Comparison of ENCODE assay signal across 39 cellular contexts in genomic region chr1:69414574-69414973, GRCh38.
"Had no signal": no experiment of that assay in that cellular context is flagged by ENCODE, and none has a peak within 500 bp of the region (broad histone marks: within the 10 kb centered on the region; RNA-seq: fewer than 3 reads in every experiment).

No MANE protein-coding gene starts in this region.

- H3K27me3 Mint-ChIP-seq: activated naive CD4-positive, alpha-beta T cell treated with anti-CD3 and anti-CD28 coated beads, Interleukin-2, amount 10 ng/mL, durations not matched to agents 7 days and 5 days; activated naive CD4-positive, alpha-beta T cell treated with anti-CD3 and anti-CD28 coated beads, Interleukin-2, amount 50 U/mL, for 24 hours; activated naive CD8-positive, alpha-beta T cell; activated naive CD8-positive, alpha-beta T cell treated with anti-CD3 and anti-CD28 coated beads for 36 hours; activated naive CD8-positive, alpha-beta T cell treated with anti-CD3 and anti-CD28 coated beads, Interleukin-2, amount 10 ng/mL, durations not matched to agents 7 days and 5 days; activated naive CD8-positive, alpha-beta T cell treated with anti-CD3 and anti-CD28 coated beads, Interleukin-2, amount 50 U/mL, for 24 hours; activated T-cell treated with anti-CD3 and anti-CD28 coated beads, Interleukin-2, amount 50 U/mL, for 24 hours; activated T-helper 17 cell treated with anti-CD3 and anti-CD28 coated beads, Interleukin-2, amount 50 U/mL, for 72 hours; brain; central memory CD8-positive, alpha-beta T cell had no signal

- H3K4me3 ChIP-seq: adrenal gland, ascending aorta, body of pancreas, breast epithelium, cardiac muscle cell had no signal

- FAIRE-seq: astrocyte, bronchial epithelial cell had no signal

- H3K4me1 ChIP-seq: adrenal gland, ascending aorta, breast epithelium had no signal

- DNase-seq: activated effector memory CD4-positive, alpha-beta T cell treated with anti-CD3 and anti-CD28 coated beads, Interleukin-2, amount 50 U/mL, for 16 hours; activated effector memory CD4-positive, alpha-beta T cell treated with Interleukin-2 at 50 U/mL for 16 hours; activated gamma-delta T cell; activated gamma-delta T cell treated with Interleukin-2 at 50 U/mL for 16 hours; activated naive CD4-positive, alpha-beta T cell; activated naive CD4-positive, alpha-beta T cell treated with anti-CD3 and anti-CD28 coated beads for 36 hours; activated naive CD4-positive, alpha-beta T cell treated with anti-CD3 and anti-CD28 coated beads, Interleukin-2, amount 10 ng/mL, durations not matched to agents 7 days and 5 days; activated naive CD4-positive, alpha-beta T cell treated with anti-CD3 and anti-CD28 coated beads, Interleukin-2, amount 50 U/mL, for 16 hours; activated naive CD4-positive, alpha-beta T cell treated with Interleukin-2 at 50 U/mL for 16 hours; activated naive CD8-positive, alpha-beta T cell treated with anti-CD3 and anti-CD28 coated beads for 36 hours; activated naive CD8-positive, alpha-beta T cell treated with anti-CD3 and anti-CD28 coated beads, Interleukin-2, amount 10 ng/mL, durations not matched to agents 7 days and 5 days; activated naive CD8-positive, alpha-beta T cell treated with anti-CD3 and anti-CD28 coated beads, Interleukin-2, amount 50 U/mL, for 24 hours; activated T-cell treated with anti-CD3 and anti-CD28 coated beads, Interleukin-2, amount 50 U/mL, for 1 hour; activated T-cell treated with anti-CD3 and anti-CD28 coated beads, Interleukin-2, amount 50 U/mL, for 24 hours; activated T-cell treated with anti-CD3 and anti-CD28 coated beads, Interleukin-2, amount 50 U/mL, for 4 hours; activated T-cell treated with anti-CD3 and anti-CD28 coated beads, Interleukin-2, amount 50 U/mL, for 48 hours; activated T-cell treated with anti-CD3 and anti-CD28 coated beads, Interleukin-2, amount 50 U/mL, for 72 hours; adrenal gland; amniotic stem cell; amygdala; anterior cingulate cortex; aorta; body of pancreas; brain microvascular endothelial cell; caudate nucleus; cerebellar nuclear complex had no signal

- H3K27ac Mint-ChIP-seq: activated naive CD4-positive, alpha-beta T cell treated with anti-CD3 and anti-CD28 coated beads for 36 hours; activated naive CD4-positive, alpha-beta T cell treated with anti-CD3 and anti-CD28 coated beads, Interleukin-2, amount 10 ng/mL, durations not matched to agents 7 days and 5 days; activated naive CD4-positive, alpha-beta T cell treated with anti-CD3 and anti-CD28 coated beads, Interleukin-2, amount 50 U/mL, for 24 hours; activated naive CD4-positive, alpha-beta T cell treated with anti-CD3 and anti-CD28 coated beads, Interleukin-2, amount 50 U/mL, for 72 hours; activated naive CD8-positive, alpha-beta T cell; activated naive CD8-positive, alpha-beta T cell treated with anti-CD3 and anti-CD28 coated beads for 36 hours; activated naive CD8-positive, alpha-beta T cell treated with anti-CD3 and anti-CD28 coated beads, Interleukin-2, amount 10 ng/mL, durations not matched to agents 7 days and 5 days; activated naive CD8-positive, alpha-beta T cell treated with anti-CD3 and anti-CD28 coated beads, Interleukin-2, amount 50 U/mL, for 24 hours; activated T-cell treated with anti-CD3 and anti-CD28 coated beads, Interleukin-2, amount 50 U/mL, for 24 hours; activated T-cell treated with anti-CD3 and anti-CD28 coated beads, Interleukin-2, amount 50 U/mL, for 72 hours; activated T-helper 1 cell treated with anti-CD3 and anti-CD28 coated beads, Interleukin-12 subunit alpha, Interleukin-12 subunit beta, Interleukin-2, Interleukin-4 antibody, amounts not matched to agents 30 ng/mL and 10 ng/mL and 1 ng/mL, durations not matched to agents 14 hours and 24 hours and 36 hours; activated T-helper 17 cell treated with anti-CD3 and anti-CD28 coated beads, Interleukin-2, amount 50 U/mL, for 72 hours; activated T-helper 2 cell treated with anti-CD3 and anti-CD28 coated beads, Interferon-gamma antibody, Interleukin-2, Interleukin-4, amounts not matched to agents 10 μg/mL and 5 μg/mL and 100 μg/mL, durations not matched to agents 14 hours and 24 hours and 36 hours; brain had no signal

- H3K9me3 ChIP-seq: adrenal gland, ascending aorta, body of pancreas, breast epithelium had no signal

- H3K9me3 Mint-ChIP-seq: activated naive CD4-positive, alpha-beta T cell treated with anti-CD3 and anti-CD28 coated beads, Interleukin-2, amount 50 U/mL, for 24 hours; activated T-helper 1 cell treated with anti-CD3 and anti-CD28 coated beads, Interleukin-12 subunit alpha, Interleukin-12 subunit beta, Interleukin-2, Interleukin-4 antibody, amounts not matched to agents 30 ng/mL and 10 ng/mL and 1 ng/mL, durations not matched to agents 14 hours and 24 hours and 36 hours had no signal

- ATAC-seq: activated naive CD4-positive, alpha-beta T cell treated with anti-CD3 and anti-CD28 coated beads, Interleukin-2, amount 50 U/mL, for 72 hours; activated naive CD8-positive, alpha-beta T cell treated with anti-CD3 and anti-CD28 coated beads, Interleukin-2, amount 50 U/mL, for 24 hours; activated T-cell treated with anti-CD3 and anti-CD28 coated beads, Interleukin-2, amount 50 U/mL, for 4 hours; activated T-cell treated with anti-CD3 and anti-CD28 coated beads, Interleukin-2, amount 50 U/mL, for 72 hours; activated T-helper 17 cell treated with anti-CD3 and anti-CD28 coated beads, Interleukin-2, amount 50 U/mL, for 72 hours; body of pancreas had no signal

- H3K36me3 Mint-ChIP-seq: activated naive CD4-positive, alpha-beta T cell treated with anti-CD3 and anti-CD28 coated beads, Interleukin-2, amount 10 ng/mL, durations not matched to agents 7 days and 5 days; activated naive CD8-positive, alpha-beta T cell; activated naive CD8-positive, alpha-beta T cell treated with anti-CD3 and anti-CD28 coated beads for 36 hours; activated naive CD8-positive, alpha-beta T cell treated with anti-CD3 and anti-CD28 coated beads, Interleukin-2, amount 10 ng/mL, durations not matched to agents 7 days and 5 days; brain had no signal

- H3K36me3 ChIP-seq: adrenal gland, ascending aorta, brain microvascular endothelial cell, breast epithelium, cardiac muscle cell had no signal

- H3K4me3 Mint-ChIP-seq: activated naive CD4-positive, alpha-beta T cell treated with anti-CD3 and anti-CD28 coated beads for 36 hours; activated naive CD4-positive, alpha-beta T cell treated with anti-CD3 and anti-CD28 coated beads, Interleukin-2, amount 10 ng/mL, durations not matched to agents 7 days and 5 days; activated naive CD4-positive, alpha-beta T cell treated with anti-CD3 and anti-CD28 coated beads, Interleukin-2, amount 50 U/mL, for 24 hours; activated naive CD8-positive, alpha-beta T cell; activated naive CD8-positive, alpha-beta T cell treated with anti-CD3 and anti-CD28 coated beads for 36 hours; activated naive CD8-positive, alpha-beta T cell treated with anti-CD3 and anti-CD28 coated beads, Interleukin-2, amount 10 ng/mL, durations not matched to agents 7 days and 5 days; activated naive CD8-positive, alpha-beta T cell treated with anti-CD3 and anti-CD28 coated beads, Interleukin-2, amount 50 U/mL, for 24 hours; activated T-cell treated with anti-CD3 and anti-CD28 coated beads, Interleukin-2, amount 50 U/mL, for 24 hours; activated T-cell treated with anti-CD3 and anti-CD28 coated beads, Interleukin-2, amount 50 U/mL, for 4 hours; activated T-cell treated with anti-CD3 and anti-CD28 coated beads, Interleukin-2, amount 50 U/mL, for 72 hours; activated T-helper 1 cell treated with anti-CD3 and anti-CD28 coated beads, Interleukin-12 subunit alpha, Interleukin-12 subunit beta, Interleukin-2, Interleukin-4 antibody, amounts not matched to agents 30 ng/mL and 10 ng/mL and 1 ng/mL, durations not matched to agents 14 hours and 24 hours and 36 hours; activated T-helper 17 cell treated with anti-CD3 and anti-CD28 coated beads, Interleukin-2, amount 50 U/mL, for 72 hours; brain; central memory CD8-positive, alpha-beta T cell had no signal

- H3K27me3 ChIP-seq: adrenal gland, ascending aorta, body of pancreas, brain microvascular endothelial cell, breast epithelium, cardiac muscle cell had no signal

- H3K4me1 Mint-ChIP-seq: activated naive CD4-positive, alpha-beta T cell treated with anti-CD3 and anti-CD28 coated beads, Interleukin-2, amount 10 ng/mL, durations not matched to agents 7 days and 5 days; activated naive CD4-positive, alpha-beta T cell treated with anti-CD3 and anti-CD28 coated beads, Interleukin-2, amount 50 U/mL, for 24 hours; activated naive CD8-positive, alpha-beta T cell treated with anti-CD3 and anti-CD28 coated beads for 36 hours; activated naive CD8-positive, alpha-beta T cell treated with anti-CD3 and anti-CD28 coated beads, Interleukin-2, amount 10 ng/mL, durations not matched to agents 7 days and 5 days; activated naive CD8-positive, alpha-beta T cell treated with anti-CD3 and anti-CD28 coated beads, Interleukin-2, amount 50 U/mL, for 24 hours; activated T-helper 17 cell treated with anti-CD3 and anti-CD28 coated beads, Interleukin-2, amount 50 U/mL, for 72 hours; brain; central memory CD8-positive, alpha-beta T cell had no signal

- H3K27ac ChIP-seq: adrenal gland, ascending aorta, body of pancreas, brain microvascular endothelial cell, breast epithelium, cardiac muscle cell had no signal
